8 cellular contexts compared by ENCODE assay signal in the genomic region with DNA sequence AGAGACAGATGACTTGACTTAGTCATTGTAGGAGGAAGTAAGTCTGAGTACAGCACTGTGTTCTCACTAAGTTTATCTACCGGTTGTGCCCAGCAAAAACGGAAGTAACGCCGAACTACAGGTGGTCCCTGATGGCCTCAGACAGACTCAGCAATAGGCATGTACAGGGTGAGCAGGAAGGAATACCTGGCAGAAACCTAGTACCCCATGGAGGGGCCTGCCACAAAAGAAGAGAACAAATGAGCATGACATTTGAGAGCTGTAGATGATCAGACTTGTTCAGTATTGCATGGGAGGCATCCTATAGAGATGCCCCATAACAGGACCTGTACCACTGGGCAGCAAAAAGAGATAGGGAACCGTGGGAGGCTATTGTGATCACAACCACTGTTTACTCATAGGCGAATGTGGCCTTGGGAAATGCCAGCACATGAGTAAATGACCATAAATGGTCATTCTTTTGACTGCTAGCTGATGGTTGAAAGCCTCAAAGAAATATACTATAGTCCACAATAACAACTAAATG.
DNase-seq lines count a peak whose midpoint lies in the region; ATAC-seq and TF ChIP-seq lines count a peak whose summit lies in the region.

No MANE protein-coding gene starts in this region.

- H3K9me3 ChIP-seq in stomach smooth muscle (ENCODE audit: control insufficient read depth in 2 of 2, low read length in 2 of 2): no peaks in the 10 kb centered on the region

- H3K27me3 ChIP-seq in HL-60 (ENCODE audit: insufficient read depth, poor library complexity, severe bottlenecking) (no peaks in the 10 kb centered on the region), stomach smooth muscle (ENCODE audit: control insufficient read depth in 1 of 2, insufficient read depth in 2 of 2, low read length in 2 of 2) (no peaks in the 10 kb centered on the region)

- H3K4me1 ChIP-seq in stomach smooth muscle (ENCODE audit: control insufficient read depth, insufficient read depth, low read length): peaks cover 15% of the 10 kb centered on the region

- peak overlapping the region; percentile 83 for H3K27ac Mint-ChIP-seq in activated naive CD8-positive, alpha-beta T cell treated with anti-CD3 and anti-CD28 coated beads for 36 hours

- H3K9ac ChIP-seq in stomach smooth muscle (ENCODE audit: low read length in 2 of 2): peak overlapping the region in 1 of 2 donors; percentile 18

- no peaks in the 10 kb centered on the region for H3K27me3 Mint-ChIP-seq in activated naive CD8-positive, alpha-beta T cell treated with anti-CD3 and anti-CD28 coated beads for 36 hours

- no peaks in the 10 kb centered on the region for H3K36me3 ChIP-seq in stomach smooth muscle (ENCODE audit: control insufficient read depth in 2 of 2, insufficient read depth in 2 of 2, low read length in 2 of 2)

- TF ChIP-seq CTCF in HL-60 (IDR thresholded peaks at IDR 0.05; ENCODE audit: insufficient read depth, low read length): no peak

- DNase-seq in EH (ENCODE audit: low read depth) (peak; percentile 24), HL-60 (ENCODE audit: low read depth in 1 of 2, low spot score in 1 of 2) (peak in 1 of 2 experiments; percentile 76), NCI-H226 (no peak), HEK293T (ENCODE audit: extremely low spot score) (no peak), dermis blood vessel endothelial cell (no peak)
- DNase-seq in activated naive CD8-positive, alpha-beta T cell treated with anti-CD3 and anti-CD28 coated beads for 36 hours: peak; percentile 16

- peak overlapping the region; percentile 49 for H3K4me3 Mint-ChIP-seq in activated naive CD8-positive, alpha-beta T cell treated with anti-CD3 and anti-CD28 coated beads for 36 hours

- peaks cover 20% of the 10 kb centered on the region for H3K36me3 Mint-ChIP-seq in activated naive CD8-positive, alpha-beta T cell treated with anti-CD3 and anti-CD28 coated beads for 36 hours

- peak; percentile 76 for ATAC-seq in GM21367 (IDR thresholded peaks at IDR 0.05; ENCODE audit: unreplicated experiment)

- peak overlapping the region; percentile 60 for H3K27ac ChIP-seq in HL-60 (replicated peaks)
- peak overlapping the region; percentile 66 for H3K27ac ChIP-seq in stomach smooth muscle (ENCODE audit: low read length)

- peaks cover 5% of the 10 kb centered on the region for H3K9me3 Mint-ChIP-seq in activated naive CD8-positive, alpha-beta T cell treated with anti-CD3 and anti-CD28 coated beads for 36 hours

- H3K4me3 ChIP-seq in HL-60 (replicated peaks; ENCODE audit: insufficient read depth, low read length) (no peak overlapping the region), stomach smooth muscle (ENCODE audit: low read length in 2 of 2) (no peak overlapping the region)

- POLR2A ChIA-PET in HEK293T (lab: Yijun Ruan, JAX): no interaction called here

- CTCF ChIA-PET in HEK293T (lab: Yijun Ruan, JAX): no interaction called here

- H3K4me1 Mint-ChIP-seq in activated naive CD8-positive, alpha-beta T cell treated with anti-CD3 and anti-CD28 coated beads for 36 hours: peaks cover 16% of the 10 kb centered on the region

TF ChIP-seq in HEK293T, 16 proteins besides CTCF, POLR2A, EP300 and RAD21:
- TF ChIP-seq FOXM1 (IDR thresholded peaks at IDR 0.05; ENCODE audit: borderline replicate concordance): no peak
- no peak for TF ChIP-seq LEF1 (IDR thresholded peaks at IDR 0.05; ENCODE audit: borderline replicate concordance)
- TF ChIP-seq HDGF (IDR thresholded peaks at IDR 0.05; ENCODE audit: borderline replicate concordance): no peak
- TF ChIP-seq, protein P1, sequence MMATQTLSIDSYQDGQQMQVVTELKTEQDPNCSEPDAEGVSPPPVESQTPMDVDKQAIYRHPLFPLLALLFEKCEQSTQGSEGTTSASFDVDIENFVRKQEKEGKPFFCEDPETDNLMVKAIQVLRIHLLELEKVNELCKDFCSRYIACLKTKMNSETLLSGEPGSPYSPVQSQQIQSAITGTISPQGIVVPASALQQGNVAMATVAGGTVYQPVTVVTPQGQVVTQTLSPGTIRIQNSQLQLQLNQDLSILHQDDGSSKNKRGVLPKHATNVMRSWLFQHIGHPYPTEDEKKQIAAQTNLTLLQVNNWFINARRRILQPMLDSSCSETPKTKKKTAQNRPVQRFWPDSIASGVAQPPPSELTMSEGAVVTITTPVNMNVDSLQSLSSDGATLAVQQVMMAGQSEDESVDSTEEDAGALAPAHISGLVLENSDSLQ (IDR thresholded peaks at IDR 0.05): no peak
- TF ChIP-seq FOXA1 (IDR thresholded peaks at IDR 0.05): no peak
- TF ChIP-seq ELF4 (IDR thresholded peaks at IDR 0.05): no peak
- TF ChIP-seq SUZ12 (IDR thresholded peaks at IDR 0.05): no peak
- no peak for TF ChIP-seq CTBP1 (IDR thresholded peaks at IDR 0.05; ENCODE audit: borderline replicate concordance)
- no peak for TF ChIP-seq FOXK2 (IDR thresholded peaks at IDR 0.05)
- TF ChIP-seq TARDBP (IDR thresholded peaks at IDR 0.05): no peak
- no peak for TF ChIP-seq BHLHE40 (IDR thresholded peaks at IDR 0.05; ENCODE audit: borderline replicate concordance)
- no peak for TF ChIP-seq NFRKB (IDR thresholded peaks at IDR 0.05)
- TF ChIP-seq L3MBTL2 (conservative IDR thresholded peaks at IDR 0.05): no peak
- TF ChIP-seq ZNF384 (IDR thresholded peaks at IDR 0.05): no peak
- TF ChIP-seq SP1 (IDR thresholded peaks at IDR 0.05): no peak
- no peak for TF ChIP-seq ARNT (IDR thresholded peaks at IDR 0.05)

Comparison
In these comparisons a context has a peak if more than half of its experiments do, and no peak if none do; other contexts are left out.
1. DNase-seq: peak in EH (single experiment) and activated naive CD8-positive, alpha-beta T cell treated with anti-CD3 and anti-CD28 coated beads for 36 hours (single experiment); none in NCI-H226 (single experiment), HEK293T (single experiment) and dermis blood vessel endothelial cell (single experiment).